18 cellular contexts compared by ENCODE assay signal in genomic region chr9:81720450-81721086, GRCh38. TPM values are rescaled to one million over a fixed set of nuclear protein-coding genes. Genes with fewer than 3 reads are reported as not detected.
"Had no signal": no experiment of that assay in that cellular context is flagged by ENCODE, and none has a peak within 500 bp of the region (broad histone marks: within the 10 kb centered on the region; RNA-seq: fewer than 3 reads in every experiment).

No MANE protein-coding gene starts in this region.

- H3K27me3 ChIP-seq: brain microvascular endothelial cell, esophagus muscularis mucosa, gastroesophageal sphincter, heart left ventricle, right atrium auricular region, tibial artery had no signal

- H3K27ac ChIP-seq: brain microvascular endothelial cell, coronary artery, esophagus muscularis mucosa, gastroesophageal sphincter, heart left ventricle, lower lobe of right lung, right atrium auricular region, tibial artery had no signal

- H3K36me3 ChIP-seq: brain microvascular endothelial cell, esophagus muscularis mucosa, gastroesophageal sphincter, heart left ventricle, lower lobe of right lung, right atrium auricular region, tibial artery had no signal

- DNase-seq: activated CD4-positive, alpha-beta T cell treated with anti-CD3 and anti-CD28 coated beads, Interleukin-2, amount 50 U/mL, for 4 hours; activated effector memory CD4-positive, alpha-beta T cell treated with anti-CD3 and anti-CD28 coated beads, Interleukin-2, amount 50 U/mL, for 16 hours; activated naive CD4-positive, alpha-beta T cell treated with anti-CD3 and anti-CD28 coated beads, Interleukin-2, amount 50 U/mL, for 16 hours; activated T-cell treated with anti-CD3 and anti-CD28 coated beads, Interleukin-2, amount 50 U/mL, for 72 hours; aorta; brain microvascular endothelial cell; effector CD8-positive, alpha-beta T cell; heart left ventricle; immature natural killer cell; lower lobe of right lung; stimulated activated naive CD8-positive, alpha-beta T cell treated with anti-CD3 and anti-CD28 coated beads, Interleukin-15, Interleukin-2, amounts not matched to agents 100 U/mL and 50 U/mL, for 24 hours; substantia nigra; tibial artery had no signal

- H3K9me3 ChIP-seq: esophagus muscularis mucosa, gastroesophageal sphincter, heart left ventricle, lower lobe of right lung, right atrium auricular region, tibial artery had no signal

- H3K4me1 ChIP-seq: esophagus muscularis mucosa, gastroesophageal sphincter, lower lobe of right lung, right atrium auricular region had no signal

- H3K4me3 ChIP-seq: coronary artery, esophagus muscularis mucosa, gastroesophageal sphincter, heart left ventricle, lower lobe of right lung, right atrium auricular region, tibial artery had no signal

RNA-seq across cellular contexts. Expression of gene TLE1, which starts 31.2 kb away (rescaled TPM):
- total RNA-seq: activated CD8-positive, alpha-beta memory T cell treated with anti-CD3 and anti-CD28 coated beads for 36 hours had no signal
